Comparison of ENCODE assay signal across 1 cellular context in the genomic region with DNA sequence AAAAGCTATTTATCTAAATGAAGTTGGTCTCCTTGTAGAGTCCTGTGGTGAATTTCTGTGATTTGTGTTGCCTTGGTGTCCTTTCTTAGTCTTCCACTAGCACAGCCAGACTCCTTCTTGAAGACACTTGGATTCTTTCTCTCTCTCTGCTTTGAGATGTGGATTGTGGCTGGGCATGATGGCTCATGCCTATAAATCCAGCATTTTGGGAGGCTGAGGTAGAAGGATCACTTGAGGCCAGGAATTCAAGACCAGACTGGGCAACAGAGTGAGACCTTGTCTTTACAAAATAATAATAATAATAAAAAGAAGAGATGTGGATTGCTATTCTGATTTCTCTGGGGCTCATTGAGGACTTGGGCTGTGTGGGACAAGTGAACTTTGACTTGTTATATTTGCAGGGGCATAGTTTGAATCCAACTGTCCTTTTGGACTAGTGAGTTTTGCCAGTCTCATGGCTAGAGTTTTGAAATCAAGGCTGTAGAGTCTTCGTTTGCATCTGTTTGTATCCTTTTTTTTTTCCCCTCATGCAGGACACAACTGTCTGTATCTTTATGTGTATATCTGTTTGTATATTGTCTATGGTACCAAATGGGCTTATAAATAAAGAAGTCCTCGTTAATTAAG.
TF ChIP-seq lines count a peak whose summit lies in the region.

No MANE protein-coding gene starts in this region.

TF ChIP-seq in HepG2, 621 proteins besides CTCF, POLR2A, EP300 and RAD21 (continued from another document and continues in another):
- TF ChIP-seq, protein P1, sequence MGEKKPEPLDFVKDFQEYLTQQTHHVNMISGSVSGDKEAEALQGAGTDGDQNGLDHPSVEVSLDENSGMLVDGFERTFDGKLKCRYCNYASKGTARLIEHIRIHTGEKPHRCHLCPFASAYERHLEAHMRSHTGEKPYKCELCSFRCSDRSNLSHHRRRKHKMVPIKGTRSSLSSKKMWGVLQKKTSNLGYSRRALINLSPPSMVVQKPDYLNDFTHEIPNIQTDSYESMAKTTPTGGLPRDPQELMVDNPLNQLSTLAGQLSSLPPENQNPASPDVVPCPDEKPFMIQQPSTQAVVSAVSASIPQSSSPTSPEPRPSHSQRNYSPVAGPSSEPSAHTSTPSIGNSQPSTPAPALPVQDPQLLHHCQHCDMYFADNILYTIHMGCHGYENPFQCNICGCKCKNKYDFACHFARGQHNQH (CRISPR knock-in tag; IDR thresholded peaks at IDR 0.05), result no peak
- TF ChIP-seq HNF4A (CRISPR knock-in tag; IDR thresholded peaks at IDR 0.05) (peak; percentile 97), SMARCE1 (IDR thresholded peaks at IDR 0.05; ENCODE audit: borderline replicate concordance) (no peak), ZNF333 (CRISPR knock-in tag; IDR thresholded peaks at IDR 0.05; ENCODE audit: borderline replicate concordance) (no peak), CHCHD3 (CRISPR knock-in tag; IDR thresholded peaks at IDR 0.05) (no peak), ZMAT3 (CRISPR knock-in tag; conservative IDR thresholded peaks at IDR 0.05) (no peak), KLF13 (CRISPR knock-in tag; IDR thresholded peaks at IDR 0.05) (no peak), FOXP4 (CRISPR knock-in tag; IDR thresholded peaks at IDR 0.05) (peak; percentile 71), RBFOX2 (IDR thresholded peaks at IDR 0.05; ENCODE audit: low read depth, low read length) (no peak), ZGPAT (CRISPR knock-in tag; IDR thresholded peaks at IDR 0.05) (0 out of 2 replicates have a peak, but pooled peaks have one; percentile 32), ATF2 (CRISPR knock-in tag; IDR thresholded peaks at IDR 0.05) (no peak), ZFP1 (CRISPR knock-in tag; IDR thresholded peaks at IDR 0.05) (0 out of 2 replicates have a peak, but pooled peaks have one; percentile 44), ZSCAN20 (CRISPR knock-in tag; IDR thresholded peaks at IDR 0.05; ENCODE audit: borderline replicate concordance) (no peak), HMG20A (CRISPR knock-in tag; IDR thresholded peaks at IDR 0.05; ENCODE audit: borderline replicate concordance) (peak; percentile 59; the same call in 1 of the 2 replicates), NR2F6 (IDR thresholded peaks at IDR 0.05) (peak; percentile 65), NR2F6 (CRISPR knock-in tag; IDR thresholded peaks at IDR 0.05) (peak; percentile 54), RFXANK (CRISPR knock-in tag; IDR thresholded peaks at IDR 0.05) (no peak), ZIK1 (CRISPR knock-in tag; IDR thresholded peaks at IDR 0.05; ENCODE audit: borderline replicate concordance, low read depth) (no peak), FOSL2 (CRISPR knock-in tag; IDR thresholded peaks at IDR 0.05) (no peak), CEBPB (IDR thresholded peaks at IDR 0.05; ENCODE audit: borderline replicate concordance, low read depth, low read length) (peak; percentile 64; the same call in 1 of the 2 replicates), ZNF142 (CRISPR knock-in tag; IDR thresholded peaks at IDR 0.05) (no peak), ZNF782 (CRISPR knock-in tag; IDR thresholded peaks at IDR 0.05; ENCODE audit: borderline replicate concordance) (no peak), ZNF468 (CRISPR knock-in tag; IDR thresholded peaks at IDR 0.05) (no peak), FOXK2 (IDR thresholded peaks at IDR 0.05) (no peak), ZFP36 (IDR thresholded peaks at IDR 0.05; ENCODE audit: borderline replicate concordance, low read depth, low read length, partially characterized antibody) (no peak), TIGD3 (CRISPR knock-in tag; IDR thresholded peaks at IDR 0.05; ENCODE audit: borderline replicate concordance) (no peak), KDM6A (CRISPR knock-in tag; IDR thresholded peaks at IDR 0.05; ENCODE audit: low read depth) (peak; percentile 67; the same call in 1 of the 2 replicates), ZNF260 (CRISPR knock-in tag; IDR thresholded peaks at IDR 0.05; ENCODE audit: borderline replicate concordance, low read depth) (no peak), PHF21A (CRISPR knock-in tag; IDR thresholded peaks at IDR 0.05) (peak; percentile 28; the same call in 1 of the 2 replicates), GFI1 (CRISPR knock-in tag; IDR thresholded peaks at IDR 0.05; ENCODE audit: borderline replicate concordance) (peak; percentile 83), ADNP (CRISPR knock-in tag; IDR thresholded peaks at IDR 0.05) (no peak), CHD2 (IDR thresholded peaks at IDR 0.05; ENCODE audit: low read depth, low read length) (no peak), ZMYM4 (CRISPR knock-in tag; IDR thresholded peaks at IDR 0.05) (peak; percentile 38; the same call in 1 of the 2 replicates), ZNF615 (CRISPR knock-in tag; IDR thresholded peaks at IDR 0.05; ENCODE audit: borderline replicate concordance) (no peak), ZNF614 (CRISPR knock-in tag; IDR thresholded peaks at IDR 0.05; ENCODE audit: borderline replicate concordance) (no peak), THAP7 (CRISPR knock-in tag; IDR thresholded peaks at IDR 0.05) (no peak), RCOR2 (CRISPR knock-in tag; IDR thresholded peaks at IDR 0.05) (peak; percentile 53; the same call in 1 of the 2 replicates), NR2C2 (CRISPR knock-in tag; IDR thresholded peaks at IDR 0.05; ENCODE audit: borderline replicate concordance) (peak; percentile 61), ZNF460 (CRISPR knock-in tag; IDR thresholded peaks at IDR 0.05; ENCODE audit: borderline replicate concordance) (no peak), ZNF768 (CRISPR knock-in tag; IDR thresholded peaks at IDR 0.05) (no peak), SNRNP70 (IDR thresholded peaks at IDR 0.05; ENCODE audit: low read depth, low read length) (no peak), MIER2 (CRISPR knock-in tag; IDR thresholded peaks at IDR 0.05) (no peak), RFX5 (IDR thresholded peaks at IDR 0.05; ENCODE audit: low read depth, low read length) (no peak)
- TF ChIP-seq, protein P2, sequence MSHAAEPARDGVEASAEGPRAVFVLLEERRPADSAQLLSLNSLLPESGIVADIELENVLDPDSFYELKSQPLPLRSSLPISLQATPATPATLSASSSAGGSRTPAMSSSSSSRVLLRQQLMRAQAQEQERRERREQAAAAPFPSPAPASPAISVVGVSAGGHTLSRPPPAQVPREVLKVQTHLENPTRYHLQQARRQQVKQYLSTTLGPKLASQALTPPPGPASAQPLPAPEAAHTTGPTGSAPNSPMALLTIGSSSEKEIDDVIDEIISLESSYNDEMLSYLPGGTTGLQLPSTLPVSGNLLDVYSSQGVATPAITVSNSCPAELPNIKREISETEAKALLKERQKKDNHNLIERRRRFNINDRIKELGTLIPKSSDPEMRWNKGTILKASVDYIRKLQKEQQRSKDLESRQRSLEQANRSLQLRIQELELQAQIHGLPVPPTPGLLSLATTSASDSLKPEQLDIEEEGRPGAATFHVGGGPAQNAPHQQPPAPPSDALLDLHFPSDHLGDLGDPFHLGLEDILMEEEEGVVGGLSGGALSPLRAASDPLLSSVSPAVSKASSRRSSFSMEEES (CRISPR knock-in tag; IDR thresholded peaks at IDR 0.05), result peak; percentile 65; the same call in 1 of the 2 replicates
- TF ChIP-seq, protein P3, sequence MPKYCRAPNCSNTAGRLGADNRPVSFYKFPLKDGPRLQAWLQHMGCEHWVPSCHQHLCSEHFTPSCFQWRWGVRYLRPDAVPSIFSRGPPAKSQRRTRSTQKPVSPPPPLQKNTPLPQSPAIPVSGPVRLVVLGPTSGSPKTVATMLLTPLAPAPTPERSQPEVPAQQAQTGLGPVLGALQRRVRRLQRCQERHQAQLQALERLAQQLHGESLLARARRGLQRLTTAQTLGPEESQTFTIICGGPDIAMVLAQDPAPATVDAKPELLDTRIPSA (CRISPR knock-in tag; IDR thresholded peaks at IDR 0.05; ENCODE audit: borderline replicate concordance), result no peak
- TF ChIP-seq, protein P4, sequence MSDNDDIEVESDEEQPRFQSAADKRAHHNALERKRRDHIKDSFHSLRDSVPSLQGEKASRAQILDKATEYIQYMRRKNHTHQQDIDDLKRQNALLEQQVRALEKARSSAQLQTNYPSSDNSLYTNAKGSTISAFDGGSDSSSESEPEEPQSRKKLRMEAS (IDR thresholded peaks at IDR 0.05), result 0 out of 2 replicates have a peak, but pooled peaks have one; percentile 24
